Comparison of ENCODE assay signal across 8 cellular contexts in the genomic region with DNA sequence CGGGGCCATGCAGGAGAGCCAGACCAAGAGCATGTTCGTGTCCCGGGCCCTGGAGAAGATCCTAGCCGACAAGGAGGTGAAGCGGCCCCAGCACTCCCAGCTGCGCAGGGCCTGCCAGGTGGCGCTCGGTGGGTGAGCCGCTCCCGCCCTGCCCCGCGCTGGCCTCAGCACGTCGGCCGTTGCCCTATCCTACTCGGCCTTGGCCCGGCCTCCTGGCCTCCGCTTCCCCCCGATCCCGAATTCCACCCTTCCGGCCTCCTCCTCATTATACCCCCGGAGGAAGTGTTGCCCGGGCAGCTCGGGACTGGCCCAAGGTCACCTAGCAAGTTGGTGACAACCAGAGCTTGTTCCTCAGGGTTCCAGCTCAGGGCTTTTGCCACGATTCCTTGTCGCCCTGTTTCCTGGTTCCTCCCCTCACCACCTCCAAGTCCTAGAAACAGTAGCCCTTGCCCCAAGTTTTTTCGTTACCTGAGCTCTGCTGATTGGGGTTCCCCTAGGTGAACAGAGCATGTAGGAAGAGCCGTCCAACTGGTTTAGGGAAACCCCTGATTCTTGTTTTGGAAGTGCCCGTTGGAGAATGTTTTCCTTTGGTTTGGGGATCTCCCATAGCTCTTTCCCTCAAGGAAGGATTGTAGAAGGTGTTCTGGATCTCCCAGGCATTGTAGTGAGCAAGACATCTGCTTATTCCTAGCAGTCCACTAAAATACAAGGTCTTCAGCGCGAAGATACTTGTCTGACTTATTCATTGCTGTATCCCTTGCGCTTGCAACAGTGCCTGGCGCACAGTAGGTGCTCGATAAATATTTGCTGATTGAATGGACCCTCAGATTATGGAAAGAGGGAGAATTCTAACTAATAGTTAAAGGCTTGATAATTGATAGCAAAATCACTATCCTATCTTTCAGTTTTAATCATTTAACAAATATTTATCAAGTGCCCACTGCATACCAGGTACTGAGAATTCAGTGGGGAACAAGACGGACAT. TPM values are rescaled to one million over a fixed set of nuclear protein-coding genes. Genes with fewer than 3 reads are reported as not detected.
DNase-seq lines count a peak whose midpoint lies in the region; ATAC-seq, FAIRE-seq and TF ChIP-seq lines count a peak whose summit lies in the region.

No MANE protein-coding gene starts in this region.

- H3K27me3 ChIP-seq in DND-41 (ENCODE audit: insufficient read depth, low read length, poor library complexity) (no peaks in the 10 kb centered on the region), fibroblast of lung (ENCODE audit: control insufficient read depth, insufficient read depth, low read length) (no peaks in the 10 kb centered on the region)

- peaks cover 29% of the 10 kb centered on the region for H3K4me1 Mint-ChIP-seq in T-helper 2 cell treated with Interferon-gamma antibody and Interleukin-4, amounts not matched to agents 5 μg/mL and 100 μg/mL, for 36 hours (ENCODE audit: low read depth)
- H3K4me1 Mint-ChIP-seq in nephron progenitor cell: peaks cover 46% of the 10 kb centered on the region

- H3K36me3 Mint-ChIP-seq in T-helper 2 cell treated with Interferon-gamma antibody and Interleukin-4, amounts not matched to agents 5 μg/mL and 100 μg/mL, for 36 hours (ENCODE audit: low read depth): peaks cover 1% of the 10 kb centered on the region
- H3K36me3 Mint-ChIP-seq in nephron progenitor cell (ENCODE audit: low read depth): peaks cover 7% of the 10 kb centered on the region

- peaks cover 16% of the 10 kb centered on the region for H4K20me1 ChIP-seq in DND-41 (ENCODE audit: insufficient read depth, low read length)
- H4K20me1 ChIP-seq in fibroblast of lung (ENCODE audit: control insufficient read depth, extremely low read depth, insufficient read depth, low read length): no peaks in the 10 kb centered on the region

- no peak for DNase-seq in DND-41
- DNase-seq in HTR-8/SVneo (ENCODE audit: insufficient read length, low spot score): peak; percentile 72
- DNase-seq in T-helper 2 cell treated with Interferon-gamma antibody and Interleukin-4, amounts not matched to agents 5 μg/mL and 100 μg/mL, for 36 hours (ENCODE audit: low spot score): no peak
- peak; percentile 42 to 53 for DNase-seq in fibroblast of lung (ENCODE audit: low read depth in 2 of 2)
- no peak for DNase-seq in nephron progenitor cell
- no peak for DNase-seq in GM12892 (ENCODE audit: insufficient read length)
- DNase-seq in activated CD8-positive, alpha-beta memory T cell treated with anti-CD3 and anti-CD28 coated beads, Interleukin-2, amount 50 U/mL, for 48 hours: no peak

- no peaks in the 10 kb centered on the region for H3K9me3 ChIP-seq in DND-41 (ENCODE audit: insufficient read depth, low read length, severe bottlenecking)
- H3K9me3 ChIP-seq in fibroblast of lung (ENCODE audit: control insufficient read depth, insufficient read depth, low read depth, low read length): no peaks in the 10 kb centered on the region

- TF ChIP-seq CTCF in DND-41 (IDR thresholded peaks at IDR 0.05; ENCODE audit: borderline replicate concordance, extremely low read depth, low read length, poor library complexity, severe bottlenecking) (no peak), fibroblast of lung (conservative IDR thresholded peaks at IDR 0.05 in 1 of 2, IDR thresholded peaks at IDR 0.05 in 1 of 2; ENCODE audit: low read depth in 1 of 2, low read length in 2 of 2) (no peak), nephron progenitor cell (IDR thresholded peaks at IDR 0.05) (no peak)

- peak overlapping the region; percentile 94 for H3K27ac Mint-ChIP-seq in T-helper 2 cell treated with Interferon-gamma antibody and Interleukin-4, amounts not matched to agents 5 μg/mL and 100 μg/mL, for 36 hours
- peak overlapping the region; percentile 99 for H3K27ac Mint-ChIP-seq in nephron progenitor cell

- FAIRE-seq in HTR-8/SVneo (lab: Jason Lieb, UNC) (no peak), GM12892 (lab: Jason Lieb, UNC) (no peak)

- H2AFZ ChIP-seq in DND-41 (ENCODE audit: low read depth, low read length) (peak overlapping the region; percentile 80), fibroblast of lung (ENCODE audit: low read length) (peak overlapping the region; percentile 54)

- H3K4me2 ChIP-seq in DND-41 (ENCODE audit: insufficient read depth, low read length) (peak overlapping the region; percentile 98), fibroblast of lung (ENCODE audit: extremely low read depth, insufficient read depth, low read length) (peak overlapping the region; percentile 95)

- H3K27me3 Mint-ChIP-seq in T-helper 2 cell treated with Interferon-gamma antibody and Interleukin-4, amounts not matched to agents 5 μg/mL and 100 μg/mL, for 36 hours (ENCODE audit: low read depth): no peaks in the 10 kb centered on the region
- H3K27me3 Mint-ChIP-seq in nephron progenitor cell (ENCODE audit: low read depth, poor library complexity): no peaks in the 10 kb centered on the region

- H3K36me3 ChIP-seq in DND-41 (ENCODE audit: insufficient read depth, low read length) (peaks cover 4% of the 10 kb centered on the region; the same call in 1 of the 2 replicates), fibroblast of lung (ENCODE audit: control insufficient read depth, insufficient read depth, low read length) (no peaks in the 10 kb centered on the region)

- H3K4me3 Mint-ChIP-seq in T-helper 2 cell treated with Interferon-gamma antibody and Interleukin-4, amounts not matched to agents 5 μg/mL and 100 μg/mL, for 36 hours: peak overlapping the region; percentile 97
- H3K4me3 Mint-ChIP-seq in nephron progenitor cell: peak overlapping the region; percentile 98

- peaks cover 38% of the 10 kb centered on the region for H3K4me1 ChIP-seq in DND-41 (ENCODE audit: insufficient read depth, low read length)
- no peaks in the 10 kb centered on the region for H3K4me1 ChIP-seq in fibroblast of lung (ENCODE audit: control insufficient read depth, extremely low read depth, insufficient read depth, low read length)

- peak; percentile 43 for ATAC-seq in DND-41 (ENCODE audit: insufficient read depth, low read depth)
- ATAC-seq in GM21447 (IDR thresholded peaks at IDR 0.05; ENCODE audit: unreplicated experiment): peak; percentile 33

- peak overlapping the region; percentile 69 for H3K27ac ChIP-seq in DND-41 (ENCODE audit: low read length)
- peak overlapping the region; percentile 92 for H3K27ac ChIP-seq in fibroblast of lung (ENCODE audit: insufficient read depth, low read length)

- H3K9ac ChIP-seq in DND-41 (ENCODE audit: low read depth, low read length) (peak overlapping the region; percentile 85), fibroblast of lung (ENCODE audit: insufficient read depth, low read length) (peak overlapping the region; percentile 98)

- H3K9me3 Mint-ChIP-seq in T-helper 2 cell treated with Interferon-gamma antibody and Interleukin-4, amounts not matched to agents 5 μg/mL and 100 μg/mL, for 36 hours: no peaks in the 10 kb centered on the region
- H3K9me3 Mint-ChIP-seq in nephron progenitor cell: peaks cover 4% of the 10 kb centered on the region

- H3K4me3 ChIP-seq in DND-41 (ENCODE audit: low read depth in 1 of 2, low read length in 2 of 2) (peak overlapping the region; percentile 71 to 93), fibroblast of lung (replicated peaks in 1 of 4; ENCODE audit: control extremely low read depth in 1 of 4, insufficient read depth in 1 of 4, low read depth in 3 of 4, low read length in 4 of 4) (peak overlapping the region; percentile 76 to 97 (median 82))

- no peak for TF ChIP-seq POLR2A in GM12892 (IDR thresholded peaks at IDR 0.05; ENCODE audit: low read depth, low read length)

- H3K79me2 ChIP-seq in DND-41 (ENCODE audit: insufficient read depth, low read length) (peaks cover 66% of the 10 kb centered on the region), fibroblast of lung (ENCODE audit: control insufficient read depth, insufficient read depth, low read length) (peaks cover 52% of the 10 kb centered on the region)

RNA-seq across cellular contexts. Expression of gene ARFGEF2, which starts 0.7 kb away (rescaled TPM):
- total RNA-seq in fibroblast of lung: 30.8 and 42.8 TPM in 2 replicates
- polyA plus RNA-seq in fibroblast of lung: 14.7 and 17.3 TPM in 2 replicates
- polyA plus RNA-seq in fibroblast of lung (2012): 10.1 and 13.5 TPM in 2 replicates
- polyA minus RNA-seq in fibroblast of lung (ENCODE audit: low replicate concordance): 32.1 and 35.1 TPM in 2 replicates
- 17.0 TPM for polyA plus RNA-seq in GM12892 (2012; ENCODE audit: missing spikeins)

Comparison
In these comparisons a context has a peak if more than half of its experiments do, and no peak if none do; other contexts are left out.
1. DNase-seq: peak in HTR-8/SVneo (single experiment) and fibroblast of lung (2 of 2); none in DND-41 (single experiment), T-helper 2 cell treated with Interferon-gamma antibody and Interleukin-4, amounts not matched to agents 5 μg/mL and 100 μg/mL, for 36 hours (single experiment), nephron progenitor cell (single experiment), GM12892 (single experiment) and activated CD8-positive, alpha-beta memory T cell treated with anti-CD3 and anti-CD28 coated beads, Interleukin-2, amount 50 U/mL, for 48 hours (single experiment).